Comparison of ENCODE assay signal across 12 cellular contexts in the genomic region with DNA sequence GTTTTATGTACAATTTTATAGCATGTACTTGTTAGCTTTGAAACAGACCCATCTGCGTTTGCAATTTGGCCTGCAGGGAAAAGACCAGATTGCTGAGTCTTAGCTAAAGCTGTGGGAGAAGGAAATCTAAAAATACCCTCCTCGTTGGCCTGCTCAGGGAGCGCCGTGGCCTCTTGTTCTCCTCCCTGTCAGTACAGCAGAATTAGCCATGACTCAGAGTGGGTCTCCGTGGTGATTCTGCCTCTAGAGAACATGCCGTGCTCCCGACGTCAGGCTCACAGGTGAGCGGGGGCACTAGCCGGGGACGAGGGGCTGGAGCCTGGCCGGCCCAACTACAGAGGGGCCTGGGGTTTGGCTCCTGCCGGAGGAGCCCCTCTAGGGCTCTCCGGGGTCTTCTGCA.
A peak's percentile ranks its signal among the peaks of the same experiment; 100 is the strongest.
DNase-seq lines count a peak whose midpoint lies in the region; ATAC-seq and TF ChIP-seq lines count a peak whose summit lies in the region.
"Had no signal": no experiment of that assay in that cellular context is flagged by ENCODE, and none has a peak within 500 bp of the region (broad histone marks: within the 10 kb centered on the region; RNA-seq: fewer than 3 reads in every experiment).

No MANE protein-coding gene starts in this region.

- TF ChIP-seq POLR2A in gastroesophageal sphincter (IDR thresholded peaks at IDR 0.05) = no peak
- TF ChIP-seq POLR2A in ovary (IDR thresholded peaks at IDR 0.05) = no peak

- no peak for TF ChIP-seq CTCF in AG04450 (IDR thresholded peaks at IDR 0.05; ENCODE audit: low read depth, low read length)
- TF ChIP-seq CTCF in activated B cell treated with CpG ODN at 0.5 μM for 24 hours (IDR thresholded peaks at IDR 0.05) = no peak
- peak in 2 of 4 experiments; percentile 22 to 27 for TF ChIP-seq CTCF in gastroesophageal sphincter (IDR thresholded peaks at IDR 0.05)
- peak in 1 of 3 donors; percentile 25 for TF ChIP-seq CTCF in ovary (IDR thresholded peaks at IDR 0.05)

- peaks cover 12% of the 10 kb centered on the region for H3K36me3 Mint-ChIP-seq in activated B cell treated with CpG ODN at 0.5 μM for 24 hours (ENCODE audit: low read depth)
- H3K36me3 Mint-ChIP-seq: activated naive CD8-positive, alpha-beta T cell treated with anti-CD3 and anti-CD28 coated beads, Interleukin-2, amount 10 ng/mL, durations not matched to agents 7 days and 5 days had no signal

- CTCF ChIA-PET in AG04450 (lab: Charles Lee) (no interaction called here), activated B cell treated with CpG ODN at 0.5 μM for 24 hours (lab: Charles Lee) (interaction anchor here (0.9 kb wide), 1 partner anchor 181 kb away, joined by 3 read pairs; no protein-coding TSS in a partner anchor)

- intact Hi-C loops in activated B cell treated with CpG ODN at 0.5 μM for 24 hours (cut with micrococcal nuclease) (no loop called here), ovary (cut with DNase I) (no loop called here)

- H3K9me3 Mint-ChIP-seq in activated B cell treated with CpG ODN at 0.5 μM for 24 hours = peaks cover 4% of the 10 kb centered on the region
- H3K9me3 Mint-ChIP-seq: activated naive CD8-positive, alpha-beta T cell treated with anti-CD3 and anti-CD28 coated beads, Interleukin-2, amount 10 ng/mL, durations not matched to agents 7 days and 5 days; T-helper 2 cell treated with Interferon-gamma antibody and Interleukin-4, amounts not matched to agents 5 μg/mL and 100 μg/mL, for 36 hours had no signal

- peak; percentile 16 for DNase-seq in AG04450 (ENCODE audit: low read depth, low spot score)
- no peak for DNase-seq in activated B cell treated with CpG ODN at 0.5 μM for 24 hours
- peak in 4 of 5 donors; percentile 77 to 85 (median 82) for DNase-seq in ovary
- DNase-seq in SJCRH30 = no peak
- no peak for DNase-seq in cortex of kidney (lab: John Stamatoyannopoulos, UW)
- DNase-seq: activated naive CD8-positive, alpha-beta T cell treated with anti-CD3 and anti-CD28 coated beads, Interleukin-2, amount 10 ng/mL, durations not matched to agents 7 days and 5 days; CD8-positive, alpha-beta T cell; NCI-H187 had no signal

- H3K4me3 Mint-ChIP-seq in activated B cell treated with CpG ODN at 0.5 μM for 24 hours = no peak overlapping the region
- H3K4me3 Mint-ChIP-seq: activated naive CD8-positive, alpha-beta T cell treated with anti-CD3 and anti-CD28 coated beads, Interleukin-2, amount 10 ng/mL, durations not matched to agents 7 days and 5 days; CD8-positive, alpha-beta T cell; T-helper 2 cell treated with Interferon-gamma antibody and Interleukin-4, amounts not matched to agents 5 μg/mL and 100 μg/mL, for 36 hours had no signal

- H3K27me3 Mint-ChIP-seq in activated B cell treated with CpG ODN at 0.5 μM for 24 hours = no peaks in the 10 kb centered on the region

- H3K4me3 ChIP-seq in AG04450 (ENCODE audit: low read depth, low read length) (no peak overlapping the region), gastroesophageal sphincter (no peak overlapping the region), ovary (no peak overlapping the region), SJCRH30 (no peak overlapping the region)

- peaks cover 30% of the 10 kb centered on the region for H3K4me1 Mint-ChIP-seq in activated B cell treated with CpG ODN at 0.5 μM for 24 hours
- H3K4me1 Mint-ChIP-seq: activated naive CD8-positive, alpha-beta T cell treated with anti-CD3 and anti-CD28 coated beads, Interleukin-2, amount 10 ng/mL, durations not matched to agents 7 days and 5 days had no signal

- peaks cover 6 to 42% (median 22%) of the 10 kb centered on the region in 3 donors for H3K4me1 ChIP-seq in gastroesophageal sphincter
- peaks cover 26% of the 10 kb centered on the region for H3K4me1 ChIP-seq in ovary (ENCODE audit: insufficient read depth)
- no peaks in the 10 kb centered on the region for H3K4me1 ChIP-seq in SJCRH30

- WGBS in gastroesophageal sphincter (ENCODE audit: low coverage in 1 of 2), 2 donors = 10 to 12% methylated on average over 3 to 6 of the region's 14 CpGs
- 11 to 12% (median 11%) methylated on average over 14 of the region's 14 CpGs for WGBS in ovary, 3 donors

- H3K36me3 ChIP-seq in gastroesophageal sphincter = no peaks in the 10 kb centered on the region
- no peaks in the 10 kb centered on the region for H3K36me3 ChIP-seq in ovary
- H3K36me3 ChIP-seq in SJCRH30 = no peaks in the 10 kb centered on the region

- no peak for ATAC-seq in activated B cell treated with CpG ODN at 0.5 μM for 24 hours (ENCODE audit: low read depth)
- ATAC-seq in gastroesophageal sphincter = peak; percentile 93
- no peak for ATAC-seq in HG02884 (IDR thresholded peaks at IDR 0.05; ENCODE audit: unreplicated experiment)
- ATAC-seq in HG03280 (IDR thresholded peaks at IDR 0.05; ENCODE audit: unreplicated experiment) = no peak
- ATAC-seq: CD8-positive, alpha-beta T cell had no signal

- peak; percentile 83 for TF ChIP-seq EP300 in gastroesophageal sphincter (IDR thresholded peaks at IDR 0.05)
- TF ChIP-seq EP300 in ovary (IDR thresholded peaks at IDR 0.05) = peak; percentile 91

- peak overlapping the region; percentile 18 for H3K27ac Mint-ChIP-seq in activated B cell treated with CpG ODN at 0.5 μM for 24 hours
- H3K27ac Mint-ChIP-seq: activated naive CD8-positive, alpha-beta T cell treated with anti-CD3 and anti-CD28 coated beads, Interleukin-2, amount 10 ng/mL, durations not matched to agents 7 days and 5 days; CD8-positive, alpha-beta T cell; T-helper 2 cell treated with Interferon-gamma antibody and Interleukin-4, amounts not matched to agents 5 μg/mL and 100 μg/mL, for 36 hours had no signal

- H3K27ac ChIP-seq in AG04450 (ENCODE audit: low read depth, low read length) (no peak overlapping the region), gastroesophageal sphincter (peak overlapping the region; percentile 54 to 91 (median 88)), ovary (peak overlapping the region; percentile 34 to 58), SJCRH30 (no peak overlapping the region)

- H3K9me3 ChIP-seq in AG04450 (ENCODE audit: control insufficient read depth, insufficient read depth, low read length) = no peaks in the 10 kb centered on the region; the same call in 1 of the 2 replicates
- no peaks in the 10 kb centered on the region for H3K9me3 ChIP-seq in gastroesophageal sphincter
- no peaks in the 10 kb centered on the region for H3K9me3 ChIP-seq in ovary
- no peaks in the 10 kb centered on the region for H3K9me3 ChIP-seq in SJCRH30 (replicated peaks)

- POLR2A ChIA-PET in AG04450 (lab: Yijun Ruan, JAX) (no interaction called here), activated B cell treated with CpG ODN at 0.5 μM for 24 hours (lab: Charles Lee) (interaction anchor here (0.5 kb wide), 1 partner anchor 146 kb away, joined by 4 read pairs; no protein-coding TSS in a partner anchor)

- H3K27me3 ChIP-seq in AG04450 (ENCODE audit: control insufficient read depth, insufficient read depth, low read length) = peaks cover 17% of the 10 kb centered on the region
- H3K27me3 ChIP-seq in gastroesophageal sphincter = no peaks in the 10 kb centered on the region
- H3K27me3 ChIP-seq in ovary = no peaks in the 10 kb centered on the region
- no peaks in the 10 kb centered on the region; the same call in 1 of the 2 replicates for H3K27me3 ChIP-seq in SJCRH30

Comparison
In these comparisons a context has a peak if more than half of its experiments do, and no peak if none do; other contexts are left out.
1. DNase-seq: peak in AG04450 (single experiment) and ovary (4 of 5); none in activated B cell treated with CpG ODN at 0.5 μM for 24 hours (single experiment), SJCRH30 (0 of 2) and cortex of kidney (single experiment).
2. H3K27ac ChIP-seq: peak in gastroesophageal sphincter (4 of 4) and ovary (2 of 2); none in AG04450 (single experiment) and SJCRH30 (single experiment).